ENCODE assay signal across 8 cellular contexts in the genomic region with DNA sequence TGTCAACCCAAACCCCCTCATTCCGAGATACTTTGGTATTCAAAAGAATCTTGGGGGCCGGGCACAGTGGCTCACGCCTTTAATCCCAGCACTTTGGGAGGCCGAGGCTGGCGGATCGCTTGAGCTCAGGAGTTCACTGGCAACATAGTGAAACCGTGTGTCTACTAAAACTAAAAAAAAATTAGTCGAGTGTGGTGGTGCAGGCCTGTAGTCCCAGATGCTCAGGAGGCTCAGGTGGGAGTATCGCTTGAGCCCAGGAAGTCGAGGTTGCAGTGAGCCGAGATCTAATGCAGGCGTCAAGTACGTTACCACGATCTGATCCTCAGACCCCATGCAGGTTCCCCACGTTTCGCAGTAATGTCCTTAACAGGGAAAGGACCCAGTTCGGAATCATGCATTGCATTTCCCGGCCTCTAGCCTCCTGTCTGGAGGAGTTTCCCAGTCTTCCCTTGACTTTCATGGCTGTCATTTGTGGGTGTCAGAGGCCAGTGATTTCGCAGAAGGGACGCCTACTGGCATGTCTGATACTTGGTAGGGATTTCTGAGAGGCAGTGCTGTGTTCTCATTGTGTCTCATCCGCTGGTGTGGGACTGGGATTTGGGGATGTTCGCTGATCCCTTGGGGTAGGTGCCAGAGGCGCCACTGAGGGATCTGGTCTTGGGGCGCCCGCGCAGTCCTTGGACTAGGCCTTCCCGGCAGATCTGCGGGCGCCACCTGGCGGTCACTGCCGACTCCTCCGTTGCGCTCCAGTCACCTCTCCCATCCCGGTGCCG. TPM values are rescaled to one million over a fixed set of nuclear protein-coding genes. Genes with fewer than 3 reads are reported as not detected.
DNase-seq lines count a peak whose midpoint lies in the region; ATAC-seq, FAIRE-seq and TF ChIP-seq lines count a peak whose summit lies in the region.

No MANE protein-coding gene starts in this region.

- peak; percentile 68; the same call in 1 of the 2 replicates for TF ChIP-seq POLR2A in GM12892 (IDR thresholded peaks at IDR 0.05; ENCODE audit: low read depth, low read length)

- DNase-seq in GM12892 (ENCODE audit: insufficient read length) (peak; percentile 92), NCI-H1105 treated with DMSO at 0.1 percent for 48 hours (lab: John Stamatoyannopoulos, UW) (peak; percentile 69), T-helper 1 cell (peak; percentile 79 to 86 (median 82)), amniotic epithelial cell (ENCODE audit: low read depth) (peak; percentile 70), right atrium auricular region (ENCODE audit: low spot score) (peak; percentile 90), psoas muscle (peak; percentile 93 to 96)

- H3K27me3 ChIP-seq in right atrium auricular region (no peaks in the 10 kb centered on the region), psoas muscle (ENCODE audit: insufficient read depth in 3 of 3, low read length in 2 of 3) (no peaks in the 10 kb centered on the region)

- ATAC-seq in HG02840 (IDR thresholded peaks at IDR 0.05; ENCODE audit: low FRiP score, unreplicated experiment) = peak; percentile 70
- ATAC-seq in psoas muscle = peak; percentile 70 to 85 (median 80)

- peak; percentile 85 to 98 for TF ChIP-seq CTCF in right atrium auricular region (IDR thresholded peaks at IDR 0.05)
- peak; percentile 88 for TF ChIP-seq CTCF in psoas muscle (IDR thresholded peaks at IDR 0.05)

- H3K9me3 ChIP-seq in right atrium auricular region (no peaks in the 10 kb centered on the region), psoas muscle (no peaks in the 10 kb centered on the region)

- FAIRE-seq in GM12892 (lab: Jason Lieb, UNC) = peak; percentile 67

- H3K4me3 ChIP-seq in right atrium auricular region (peak overlapping the region; percentile 39 to 53), psoas muscle (peak overlapping the region; percentile 65), urinary bladder (ENCODE audit: low read depth, low read length) (peak overlapping the region; percentile 48)

- peaks cover 17% of the 10 kb centered on the region for H3K36me3 ChIP-seq in right atrium auricular region
- peaks cover 3 to 28% of the 10 kb centered on the region in 2 donors for H3K36me3 ChIP-seq in psoas muscle (ENCODE audit: insufficient read depth in 1 of 2, low read depth in 1 of 2)
- peaks cover 3% of the 10 kb centered on the region for H3K36me3 ChIP-seq in urinary bladder (ENCODE audit: insufficient read depth)

- intact Hi-C loops in psoas muscle (cut with DNase I) = loop anchor here (2.0 to 10.0 kb wide), 6 partner anchors 36 to 203 kb away; partner anchors contain the start of genes HMGN1 (in 1 of the 2), LCA5L (in 1 of the 2) and PSMG1 (in 1 of the 2)

- WGBS in psoas muscle, 3 donors = 12 to 20% (median 12%) methylated on average over 31 to 35 of the region's 35 CpGs
- 12% methylated on average over 35 of the region's 35 CpGs for WGBS in urinary bladder

- H3K27ac ChIP-seq in right atrium auricular region = peak overlapping the region; percentile 74 to 75
- H3K27ac ChIP-seq in psoas muscle = peak overlapping the region; percentile 66
- H3K27ac ChIP-seq in urinary bladder (ENCODE audit: low read depth) = no peak overlapping the region

- H3K4me1 ChIP-seq in right atrium auricular region (peaks cover 0 to 46% of the 10 kb centered on the region in 2 donors), psoas muscle (peaks cover 18% of the 10 kb centered on the region), urinary bladder (ENCODE audit: insufficient read depth) (no peaks in the 10 kb centered on the region)

RNA-seq across cellular contexts. Expression of gene HMGN1, which starts 39.3 kb away (rescaled TPM):
- 409 TPM for polyA plus RNA-seq in GM12892 (2012; ENCODE audit: missing spikeins)
- 10 to 100 TPM; 37.1 to 39.6 TPM for total RNA-seq in right atrium auricular region
- total RNA-seq in psoas muscle = 10 to 100 TPM; 16.0 to 37.2 (median 20.6) TPM
- 10 to 100 TPM; 13.9 to 27.5 (median 17.7) TPM for polyA plus RNA-seq in psoas muscle
- total RNA-seq in urinary bladder = 239 TPM
- polyA plus RNA-seq in urinary bladder = 108 TPM

RNA-seq across cellular contexts. Expression of gene LCA5L, which starts 57.4 kb away (rescaled TPM):
- polyA plus RNA-seq in GM12892 (2012; ENCODE audit: missing spikeins) = 0.47 TPM
- total RNA-seq in right atrium auricular region (1 to 10 TPM in 1 of 2 donors, under 1 TPM in 1; 0.26 to 1.5 TPM), psoas muscle (1 to 10 TPM; 2.3 to 5.3 (median 3.4) TPM), urinary bladder (1.1 TPM)
- polyA plus RNA-seq in psoas muscle (1 to 10 TPM; 1.2 to 5.3 (median 3.3) TPM), urinary bladder (1.5 TPM)
